ENCODE assay signal across 8 cellular contexts in genomic region chr20:7859371-7859802, GRCh38.
DNase-seq lines count a peak whose midpoint lies in the region; ATAC-seq and TF ChIP-seq lines count a peak whose summit lies in the region.

No MANE protein-coding gene starts in this region.

- no TSS peak for BruUV-seq in mammary epithelial cell (replicated peaks; lab: Mats Ljungman, UMichigan)

- H3K4me3 ChIP-seq in GM06990 (replicated peaks; ENCODE audit: low read depth, low read length): no peak overlapping the region
- no peak overlapping the region for H3K4me3 ChIP-seq in mammary epithelial cell (replicated peaks in 1 of 3; ENCODE audit: insufficient read depth in 1 of 3, low read depth in 2 of 3, low read length in 3 of 3)
- no peak overlapping the region for H3K4me3 ChIP-seq in right lobe of liver

- H2AFZ ChIP-seq in mammary epithelial cell (ENCODE audit: low read depth, low read length): peak overlapping the region; percentile 46

- H3K9me3 ChIP-seq in mammary epithelial cell (replicated peaks; ENCODE audit: insufficient read depth, low read length) (peaks cover 4% of the 10 kb centered on the region), right lobe of liver (no peaks in the 10 kb centered on the region)

- H3K4me1 ChIP-seq in mammary epithelial cell (ENCODE audit: insufficient read depth, low read length) (peaks cover 44% of the 10 kb centered on the region), right lobe of liver (peaks cover 0 to 4% (median 0%) of the 10 kb centered on the region in 4 donors)

- dilution Hi-C loops in mammary epithelial cell (cut with HindIII; ENCODE audit: low sequenced_read_pairs): no loop called here

- no peak overlapping the region for H3K4me2 ChIP-seq in mammary epithelial cell (ENCODE audit: insufficient read depth, low read depth, low read length)

- H3K36me3 ChIP-seq in GM06990 (ENCODE audit: control insufficient read depth, insufficient read depth, low read length): no peaks in the 10 kb centered on the region
- no peaks in the 10 kb centered on the region for H3K36me3 ChIP-seq in mammary epithelial cell (ENCODE audit: insufficient read depth, low read length)
- H3K36me3 ChIP-seq in right lobe of liver: no peaks in the 10 kb centered on the region

- CTCF ChIA-PET in mammary epithelial cell (lab: Charles Lee; ENCODE audit: low non-redundant PET): interaction anchor here (0.5 to 0.8 kb wide), 3 partner anchors 17 to 1039 kb away, joined by 7 to 16 read pairs (median 7); no protein-coding TSS in a partner anchor

- TF ChIP-seq POLR2A in right lobe of liver (IDR thresholded peaks at IDR 0.05): no peak

- peak overlapping the region; percentile 29 for H3K9ac ChIP-seq in mammary epithelial cell (ENCODE audit: insufficient read depth, low read length)

- DNase-seq in GM06990 (ENCODE audit: extremely low read depth, insufficient read length) (no peak), NCI-H774 (lab: John Stamatoyannopoulos, UW) (peak; percentile 59), mammary epithelial cell (peak; percentile 65), right lobe of liver (no peak), GM19240 (ENCODE audit: insufficient read length, low spot score) (no peak)

- H4K20me1 ChIP-seq in mammary epithelial cell (ENCODE audit: insufficient read depth, low read length): no peaks in the 10 kb centered on the region

- ATAC-seq in HG03521 (IDR thresholded peaks at IDR 0.05; ENCODE audit: unreplicated experiment): peak; percentile 54
- ATAC-seq in right lobe of liver: peak; percentile 73 to 93 (median 80)
- ATAC-seq in GM21367 (IDR thresholded peaks at IDR 0.05; ENCODE audit: unreplicated experiment): no peak
- ATAC-seq in HG03045 (IDR thresholded peaks at IDR 0.05; ENCODE audit: unreplicated experiment): no peak

- H3K79me2 ChIP-seq in mammary epithelial cell (ENCODE audit: insufficient read depth, low read length): no peaks in the 10 kb centered on the region

- H3K27me3 ChIP-seq in GM06990 (replicated peaks; ENCODE audit: control insufficient read depth, insufficient read depth, low read length): no peaks in the 10 kb centered on the region
- H3K27me3 ChIP-seq in mammary epithelial cell (ENCODE audit: insufficient read depth, low read length): no peaks in the 10 kb centered on the region
- no peaks in the 10 kb centered on the region for H3K27me3 ChIP-seq in right lobe of liver

- in situ Hi-C loops in mammary epithelial cell (cut with MboI; ENCODE audit: low sequenced_read_pairs in 2 of 2): loop anchor here in 1 of 2 donors (25.0 kb wide), 2 partner anchors 472 to 1097 kb away; partner anchors contain the start of gene BMP2

- intact Hi-C loops in mammary epithelial cell (cut with micrococcal nuclease): loop anchor here (1.0 to 10.0 kb wide), 9 partner anchors 67 to 1715 kb away; no protein-coding TSS in a partner anchor
- intact Hi-C loops in right lobe of liver (cut with DNase I): no loop called here

- WGBS in mammary epithelial cell (ENCODE audit: low coverage, missing lambda C conversion rate): 15% methylated on average over 3 of the region's 3 CpGs
- WGBS in right lobe of liver (ENCODE audit: insufficient coverage, low coverage, low lambda C conversion rate, missing lambda C conversion rate): 14% methylated on average over 3 of the region's 3 CpGs

- H3K27ac ChIP-seq in mammary epithelial cell (ENCODE audit: insufficient read depth, low read depth, low read length) (peak overlapping the region; percentile 36), right lobe of liver (no peak overlapping the region)

- TF ChIP-seq CTCF in GM06990 (IDR thresholded peaks at IDR 0.05; ENCODE audit: insufficient read depth, low read length, poor library complexity, severe bottlenecking) (peak; percentile 56), mammary epithelial cell (conservative IDR thresholded peaks at IDR 0.05 in 1 of 2, IDR thresholded peaks at IDR 0.05 in 1 of 2; ENCODE audit: extremely low read depth in 1 of 2, insufficient read depth in 1 of 2, low read depth in 1 of 2, low read length in 2 of 2) (peak; percentile 55 to 77), right lobe of liver (IDR thresholded peaks at IDR 0.05) (peak; percentile 46 to 59 (median 50))

Comparison
In these comparisons a context has a peak if more than half of its experiments do, and no peak if none do; other contexts are left out.
1. DNase-seq: peak in NCI-H774 (single experiment) and mammary epithelial cell (single experiment); none in GM06990 (single experiment), right lobe of liver (0 of 3) and GM19240 (single experiment).
2. ATAC-seq: peak in HG03521 (single experiment) and right lobe of liver (4 of 4); none in GM21367 (single experiment) and HG03045 (single experiment).
3. Peak in every context shown above with its lines, with median percentiles within 50 percentile points of each other: CTCF ChIP-seq.